In the genomic region with DNA sequence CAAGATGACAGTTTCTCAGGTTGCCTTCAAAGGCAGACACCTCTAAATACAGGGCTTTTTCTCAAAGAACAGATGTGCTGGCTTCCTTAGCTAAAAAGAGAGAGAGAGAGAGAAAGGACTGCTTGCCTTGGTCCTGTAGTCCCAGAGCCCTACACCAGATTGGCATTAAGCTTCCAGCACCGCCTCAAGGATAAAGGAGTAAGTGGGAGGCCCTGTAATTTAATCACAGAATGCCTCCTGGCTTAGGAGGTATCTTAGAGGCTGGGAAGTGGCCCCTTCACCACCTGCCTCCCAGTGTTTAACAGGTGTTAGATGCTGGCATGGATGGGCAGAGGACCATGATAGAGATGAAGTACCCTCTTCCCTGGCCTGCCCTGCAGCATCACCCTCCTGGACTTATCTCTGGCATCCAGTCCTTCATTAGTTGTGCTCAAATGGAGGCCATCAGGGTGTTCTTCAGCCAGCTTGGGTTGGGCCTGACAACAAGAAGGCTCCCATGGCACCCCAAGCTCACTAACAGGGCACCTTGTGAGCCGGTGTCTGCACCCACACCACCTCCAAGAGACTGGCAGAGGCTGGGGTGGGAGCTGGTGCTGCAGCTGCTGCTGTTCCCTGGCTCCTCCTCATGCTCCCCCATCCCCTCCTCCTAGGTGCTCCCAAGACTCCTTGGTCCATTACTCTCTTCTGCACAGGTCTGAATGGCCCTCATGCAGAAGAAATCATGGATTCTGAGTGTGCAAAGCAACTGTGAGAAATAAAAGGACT, we compare ENCODE assay signal across 22 cellular contexts.
DNase-seq lines count a peak whose midpoint lies in the region; ATAC-seq lines count a peak whose summit lies in the region.
"Had no signal": no experiment of that assay in that cellular context is flagged by ENCODE, and none has a peak within 500 bp of the region (broad histone marks: within the 10 kb centered on the region; RNA-seq: fewer than 3 reads in every experiment).

No MANE protein-coding gene starts in this region.

- no peak overlapping the region for H3K4me3 ChIP-seq in BLaER1
- H3K4me3 ChIP-seq: GM23338, HAP-1, SJCRH30 had no signal

- H3K36me3 ChIP-seq in BLaER1 = no peaks in the 10 kb centered on the region
- H3K36me3 ChIP-seq: HAP-1, SJCRH30 had no signal

- no peaks in the 10 kb centered on the region for H4K20me1 ChIP-seq in BLaER1

- peaks cover 62% of the 10 kb centered on the region for H3K4me1 ChIP-seq in BLaER1
- H3K4me1 ChIP-seq: HAP-1, SJCRH30 had no signal

- ATAC-seq in HG03460 (IDR thresholded peaks at IDR 0.05; ENCODE audit: unreplicated experiment) = no peak
- ATAC-seq: GM23338, Panc1 had no signal

- H3K4me2 ChIP-seq in BLaER1 = peak overlapping the region; percentile 75
- H3K4me2 ChIP-seq: GM23338 had no signal

- no peak overlapping the region for H3K27ac ChIP-seq in BLaER1
- H3K27ac ChIP-seq: C4-2B, HL-60, SJCRH30 had no signal

- H3K27me3 ChIP-seq in BLaER1 = no peaks in the 10 kb centered on the region

- H3K9me3 ChIP-seq in BLaER1 = peaks cover 13% of the 10 kb centered on the region
- H3K9me3 ChIP-seq: HAP-1, SJCRH30 had no signal

- no peak overlapping the region for H3K9ac ChIP-seq in BLaER1

- DNase-seq in D341Med (ENCODE audit: low spot score) = peak; percentile 80
- DNase-seq in NCI-H524 (lab: John Stamatoyannopoulos, UW) = peak; percentile 97 to 99
- peak; percentile 47 for DNase-seq in left kidney (ENCODE audit: low read depth, low spot score)
- no peak for DNase-seq in SHP77 treated with DMSO at 0.1 percent for 48 hours (lab: John Stamatoyannopoulos, UW)
- no peak for DNase-seq in NCI-H1092 (lab: John Stamatoyannopoulos, UW)
- no peak for DNase-seq in DMS53 (lab: John Stamatoyannopoulos, UW)
- DNase-seq: DND-41, KG1, NCI-H1092 treated with DMSO at 0.1 percent for 48 hours, NCI-H2081 treated with DMSO at 0.1 percent for 48 hours, NCI-H226, NCI-H526 treated with DMSO at 0.1 percent for 48 hours, SJCRH30, T-helper 1 cell, T-helper 9 cell had no signal

Comparison
In these comparisons a context has a peak if more than half of its experiments do, and no peak if none do; other contexts are left out.
1. DNase-seq: peak in D341Med (single experiment), NCI-H524 (2 of 2) and left kidney (single experiment); none in SHP77 treated with DMSO at 0.1 percent for 48 hours (single experiment), NCI-H1092 (single experiment) and DMS53 (single experiment).